ENCODE assay signal across 8 cellular contexts in the genomic region with DNA sequence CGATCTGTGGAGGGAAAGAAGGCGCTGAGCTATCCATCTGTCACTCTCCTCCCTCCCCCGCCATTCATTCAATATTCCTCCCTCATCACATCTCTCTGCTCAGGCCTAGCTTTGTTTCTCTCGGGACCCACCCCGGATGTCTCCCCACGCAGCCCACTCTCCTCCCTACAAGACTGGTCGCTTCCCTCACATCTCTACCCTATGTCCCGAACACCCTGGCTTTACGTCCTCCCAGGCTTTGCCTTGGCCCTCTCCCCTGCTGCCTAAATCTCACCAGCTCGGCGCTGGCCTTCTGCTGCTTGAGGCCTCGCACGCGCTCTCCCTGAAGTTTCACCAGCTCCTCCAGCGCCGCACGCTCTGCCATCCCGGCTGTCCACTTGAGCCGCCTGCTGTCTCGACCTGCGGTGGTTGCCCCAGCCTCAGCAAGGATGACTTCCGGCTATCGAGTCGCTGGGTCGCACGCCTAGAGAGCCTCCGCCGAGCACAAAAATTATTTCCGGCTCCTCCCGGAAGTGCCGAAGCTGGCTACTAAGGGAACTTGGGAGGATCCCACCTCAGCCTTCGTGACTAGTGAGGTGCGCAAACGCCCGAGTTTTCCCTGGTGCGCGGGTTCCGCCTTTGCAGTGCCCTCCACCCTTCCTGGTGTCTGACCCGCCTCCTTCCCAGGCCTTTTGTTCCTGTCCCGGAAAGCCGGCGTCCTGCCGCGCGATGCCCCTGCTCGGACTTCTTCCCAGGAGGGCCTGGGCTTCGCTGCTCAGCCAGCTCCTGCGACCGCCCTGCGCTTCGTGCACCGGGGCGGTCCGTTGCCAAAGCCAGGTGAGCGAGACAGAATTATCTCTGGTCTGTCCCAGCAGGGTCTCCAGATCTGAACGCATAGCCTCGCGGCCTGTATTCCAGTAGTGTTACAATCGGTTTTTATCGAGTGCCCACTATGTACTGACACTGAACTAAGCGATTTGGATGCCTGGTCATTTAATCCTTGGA. TPM values are rescaled to one million over a fixed set of nuclear protein-coding genes. Genes with fewer than 3 reads are reported as not detected.
A peak's percentile ranks its signal among the peaks of the same experiment; 100 is the strongest.
DNase-seq lines count a peak whose midpoint lies in the region; ATAC-seq and TF ChIP-seq lines count a peak whose summit lies in the region.

A gene with protein sequence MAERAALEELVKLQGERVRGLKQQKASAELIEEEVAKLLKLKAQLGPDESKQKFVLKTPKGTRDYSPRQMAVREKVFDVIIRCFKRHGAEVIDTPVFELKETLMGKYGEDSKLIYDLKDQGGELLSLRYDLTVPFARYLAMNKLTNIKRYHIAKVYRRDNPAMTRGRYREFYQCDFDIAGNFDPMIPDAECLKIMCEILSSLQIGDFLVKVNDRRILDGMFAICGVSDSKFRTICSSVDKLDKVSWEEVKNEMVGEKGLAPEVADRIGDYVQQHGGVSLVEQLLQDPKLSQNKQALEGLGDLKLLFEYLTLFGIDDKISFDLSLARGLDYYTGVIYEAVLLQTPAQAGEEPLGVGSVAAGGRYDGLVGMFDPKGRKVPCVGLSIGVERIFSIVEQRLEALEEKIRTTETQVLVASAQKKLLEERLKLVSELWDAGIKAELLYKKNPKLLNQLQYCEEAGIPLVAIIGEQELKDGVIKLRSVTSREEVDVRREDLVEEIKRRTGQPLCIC (minus strand): TSS at position 430 of the 984 bp plus-strand sequence. CDS start 66 bp downstream, at position 364.
A gene with protein sequence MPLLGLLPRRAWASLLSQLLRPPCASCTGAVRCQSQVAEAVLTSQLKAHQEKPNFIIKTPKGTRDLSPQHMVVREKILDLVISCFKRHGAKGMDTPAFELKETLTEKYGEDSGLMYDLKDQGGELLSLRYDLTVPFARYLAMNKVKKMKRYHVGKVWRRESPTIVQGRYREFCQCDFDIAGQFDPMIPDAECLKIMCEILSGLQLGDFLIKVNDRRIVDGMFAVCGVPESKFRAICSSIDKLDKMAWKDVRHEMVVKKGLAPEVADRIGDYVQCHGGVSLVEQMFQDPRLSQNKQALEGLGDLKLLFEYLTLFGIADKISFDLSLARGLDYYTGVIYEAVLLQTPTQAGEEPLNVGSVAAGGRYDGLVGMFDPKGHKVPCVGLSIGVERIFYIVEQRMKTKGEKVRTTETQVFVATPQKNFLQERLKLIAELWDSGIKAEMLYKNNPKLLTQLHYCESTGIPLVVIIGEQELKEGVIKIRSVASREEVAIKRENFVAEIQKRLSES (plus strand): TSS at position 515 of the 984 bp plus-strand sequence. CDS start 194 bp downstream, at position 709.

- peak within 1 kb of the TSS; percentile 41 for H3K18ac ChIP-seq in mesendoderm (ENCODE audit: low read length)

- peak within 1 kb of the TSS; percentile 89 for H3K4me2 ChIP-seq in mesendoderm (ENCODE audit: low read length)

- H3K4me1 ChIP-seq in NT2/D1 (ENCODE audit: insufficient read depth, insufficient read length) (no peaks in the 10 kb centered on the region), endodermal cell (ENCODE audit: control insufficient read depth, insufficient read depth, low read length) (peaks cover 13% of the 10 kb centered on the region), mesendoderm (ENCODE audit: control insufficient read depth, low read depth, low read length) (peaks cover 2% of the 10 kb centered on the region)

- H3K36me3 Mint-ChIP-seq in endodermal cell (ENCODE audit: low read depth), result peaks cover 47% of the 10 kb centered on the region

- H3K27ac Mint-ChIP-seq in endodermal cell, result peak within 1 kb of the TSS; percentile 92

- 1% methylated on average over 36 to 61 of the region's 61 CpGs for WGBS in endodermal cell (ENCODE audit: insufficient coverage in 1 of 2, insufficient read length in 1 of 2), 2 experiments
- no CpG with 5 or more reads among the region's 61 CpGs for WGBS in mesendoderm (ENCODE audit: extremely low coverage, insufficient coverage, low lambda C conversion rate)

- H2BK120ac ChIP-seq in mesendoderm (ENCODE audit: low read depth, low read length), result no peak within 1 kb of the TSS

- H3K4me3 Mint-ChIP-seq in endodermal cell, result peak within 1 kb of the TSS; percentile 94

- peak; percentile 96 for ATAC-seq in GM21360 (IDR thresholded peaks at IDR 0.05; ENCODE audit: unreplicated experiment)

- peak within 1 kb of the TSS; percentile 82 for H3K4ac ChIP-seq in mesendoderm (ENCODE audit: low read depth, low read length)

- H3K9me3 Mint-ChIP-seq in endodermal cell, result no peaks in the 10 kb centered on the region

- peak within 1 kb of the TSS; percentile 87 for H3K4me3 ChIP-seq in NT2/D1 (ENCODE audit: insufficient read length, low read depth)
- H3K4me3 ChIP-seq in endodermal cell (ENCODE audit: low read length), result peak within 1 kb of the TSS; percentile 93
- H3K4me3 ChIP-seq in mesendoderm (ENCODE audit: low read length), result peak within 1 kb of the TSS; percentile 99

- peak within 1 kb of the TSS; percentile 98 for H3K23ac ChIP-seq in mesendoderm (ENCODE audit: low read length)

- H4K8ac ChIP-seq in mesendoderm (ENCODE audit: low read depth, low read length), result no peak within 1 kb of the TSS

- H3K79me2 ChIP-seq in mesendoderm (ENCODE audit: control insufficient read depth, insufficient read depth, low read length), result peaks cover 26% of the 10 kb centered on the region

- peak within 1 kb of the TSS; percentile 66 for H2BK5ac ChIP-seq in mesendoderm (ENCODE audit: low read length)

- H3K27ac ChIP-seq in endodermal cell (ENCODE audit: low read depth, low read length) (peak within 1 kb of the TSS; percentile 83), mesendoderm (ENCODE audit: low read depth, low read length) (peak within 1 kb of the TSS; percentile 77)

- H3K9me3 ChIP-seq in NT2/D1 (ENCODE audit: insufficient read depth, low read length) (no peaks in the 10 kb centered on the region), endodermal cell (ENCODE audit: control insufficient read depth, low read length) (no peaks in the 10 kb centered on the region)

- peak within 1 kb of the TSS; percentile 99 for H3K56ac ChIP-seq in mesendoderm (ENCODE audit: low read length)

- H3K27me3 Mint-ChIP-seq in endodermal cell (ENCODE audit: insufficient read depth), result no peaks in the 10 kb centered on the region

- peaks cover 20% of the 10 kb centered on the region for H3K4me1 Mint-ChIP-seq in endodermal cell

- H2AK5ac ChIP-seq in mesendoderm (ENCODE audit: low read length), result no peak within 1 kb of the TSS

- DNase-seq in COLO829 (ENCODE audit: low spot score) (peak; percentile 89), HT1080 (ENCODE audit: low read depth) (peak; percentile 98), NT2/D1 (ENCODE audit: low read depth, low spot score) (peak; percentile 77), endodermal cell (peak; percentile 97), mesendoderm (peak; percentile 99)
- DNase-seq in activated CD8-positive, alpha-beta memory T cell treated with anti-CD3 and anti-CD28 coated beads, Interleukin-2, amount 50 U/mL, for 1 hour (ENCODE audit: extremely low read depth), result peak; percentile 54
- DNase-seq in stimulated activated CD8-positive, alpha-beta memory T cell treated with anti-CD3 and anti-CD28 coated beads, Interleukin-15, amount 100 ng/mL, for 1 hour (ENCODE audit: low read depth), result peak; percentile 68

- H3K79me1 ChIP-seq in mesendoderm (ENCODE audit: low read length), result peaks cover 17% of the 10 kb centered on the region

- H3K36me3 ChIP-seq in NT2/D1 (ENCODE audit: insufficient read depth, insufficient read length, low read length), result peaks cover 58% of the 10 kb centered on the region
- peaks cover 58% of the 10 kb centered on the region for H3K36me3 ChIP-seq in endodermal cell (ENCODE audit: control insufficient read depth, insufficient read depth, low read length)
- peaks cover 9% of the 10 kb centered on the region for H3K36me3 ChIP-seq in mesendoderm (ENCODE audit: control insufficient read depth, insufficient read depth, low read length)

- H3K9ac ChIP-seq in NT2/D1 (ENCODE audit: insufficient read length, low read depth), result peak within 1 kb of the TSS; percentile 94
- peak within 1 kb of the TSS; percentile 71 for H3K9ac ChIP-seq in endodermal cell (ENCODE audit: extremely low read depth, low read length, poor library complexity, severe bottlenecking)
- H3K9ac ChIP-seq in mesendoderm (ENCODE audit: low read length), result peak within 1 kb of the TSS; percentile 98

- no peak within 1 kb of the TSS for H2BK15ac ChIP-seq in mesendoderm (replicated peaks; ENCODE audit: low read depth)

- no peak for TF ChIP-seq CTCF in endodermal cell (conservative IDR thresholded peaks at IDR 0.05)

- H4K5ac ChIP-seq in mesendoderm (ENCODE audit: low read length), result no peak within 1 kb of the TSS

- H3K27me3 ChIP-seq in NT2/D1 (ENCODE audit: insufficient read depth, insufficient read length), result no peaks in the 10 kb centered on the region
- H3K27me3 ChIP-seq in endodermal cell (ENCODE audit: control insufficient read depth, insufficient read depth, low read length, poor library complexity, severe bottlenecking), result no peaks in the 10 kb centered on the region
- no peaks in the 10 kb centered on the region for H3K27me3 ChIP-seq in mesendoderm (ENCODE audit: insufficient read depth, low read length, poor library complexity)

RNA-seq across cellular contexts. Expression of the first gene that starts in this region (rescaled TPM):
- 116 and 121 TPM in 2 replicates for total RNA-seq in HT1080 (2014; rRNA removed; shearing (Covaris generic))
- polyA plus RNA-seq in HT1080 (2015; cell fraction: cytosol; rRNA removed), result 87.0 and 88.8 TPM in 2 replicates
- 151 and 163 TPM in 2 replicates for polyA plus RNA-seq in HT1080 (2015; cell fraction: nucleus; rRNA removed)
- total RNA-seq in endodermal cell, result 10 to 100 TPM; 48.0 to 52.1 TPM
- polyA plus RNA-seq in endodermal cell (2013, experiment 1 of 2), result 51.0 TPM
- 43.0 TPM for polyA plus RNA-seq in endodermal cell (2013, experiment 2 of 2)
- 55.5 TPM for polyA plus RNA-seq in mesendoderm (2013, experiment 1 of 2)
- 56.0 TPM for polyA plus RNA-seq in mesendoderm (2013, experiment 2 of 2)

RNA-seq across cellular contexts. Expression of the second gene that starts in this region (rescaled TPM):
- 34.6 and 39.3 TPM in 2 replicates for total RNA-seq in HT1080 (2014; rRNA removed; shearing (Covaris generic))
- polyA plus RNA-seq in HT1080 (2015; cell fraction: cytosol; rRNA removed), result 34.3 and 35.4 TPM in 2 replicates
- 80.3 and 85.9 TPM in 2 replicates for polyA plus RNA-seq in HT1080 (2015; cell fraction: nucleus; rRNA removed)
- 10 to 100 TPM; 30.9 to 35.5 TPM for total RNA-seq in endodermal cell
- 28.9 TPM for polyA plus RNA-seq in endodermal cell (2013, experiment 1 of 2)
- 24.4 TPM for polyA plus RNA-seq in endodermal cell (2013, experiment 2 of 2)
- polyA plus RNA-seq in mesendoderm (2013, experiment 1 of 2), result 12.0 TPM
- 12.3 TPM for polyA plus RNA-seq in mesendoderm (2013, experiment 2 of 2)

Comparison
In these comparisons a context has a peak if more than half of its experiments do, and no peak if none do; other contexts are left out.
1. Peak in every context shown above with its lines: DNase-seq, ATAC-seq, H3K4me3 ChIP-seq and H3K27ac ChIP-seq.